8 cellular contexts compared by ENCODE assay signal in genomic region chr7:133854739-133855138, GRCh38.
A peak's percentile ranks its signal among the peaks of the same experiment; 100 is the strongest.
DNase-seq lines count a peak whose midpoint lies in the region; ATAC-seq and TF ChIP-seq lines count a peak whose summit lies in the region.

No MANE protein-coding gene starts in this region.

- H3K27ac Mint-ChIP-seq in brain, result peak overlapping the region in 4 of 5 experiments; percentile 41 to 90 (median 75)
- peak overlapping the region in 2 of 3 experiments; percentile 11 to 61 for H3K27ac Mint-ChIP-seq in nephron

- TF ChIP-seq CTCF in 22Rv1 (IDR thresholded peaks at IDR 0.05) (peak; percentile 36; the same call in 1 of the 2 replicates), GM10266 (IDR thresholded peaks at IDR 0.05; ENCODE audit: control insufficient read depth, insufficient read depth, low read depth, missing control alignments) (peak; percentile 36), brain (conservative IDR thresholded peaks at IDR 0.05) (peak; percentile 40 to 62), nephron (IDR thresholded peaks at IDR 0.05; ENCODE audit: unreplicated experiment in 3 of 3) (peak; percentile 28 to 41 (median 32))

- ATAC-seq in GM21526 (IDR thresholded peaks at IDR 0.05; ENCODE audit: low FRiP score, unreplicated experiment) (no peak), HG03442 (IDR thresholded peaks at IDR 0.05; ENCODE audit: unreplicated experiment) (no peak)

- H3K4me3 Mint-ChIP-seq in brain (no peak overlapping the region), nephron (no peak overlapping the region)

- DNase-seq in GM10266 (ENCODE audit: extremely low spot score), result peak; percentile 17
- DNase-seq in NCI-H2227 (lab: John Stamatoyannopoulos, UW; ENCODE audit: unreplicated experiment), result peak; percentile 50
- DNase-seq in activated CD4-positive, alpha-beta T cell treated with anti-CD3 and anti-CD28 coated beads, Interleukin-2, amount 50 U/mL, for 4 hours, result no peak

- H3K9me3 Mint-ChIP-seq in brain (peaks cover 0 to 8% (median 3%) of the 10 kb centered on the region in 5 experiments), nephron (no peaks in the 10 kb centered on the region)

- peaks cover 44% of the 10 kb centered on the region for H3K4me1 Mint-ChIP-seq in brain
- H3K4me1 Mint-ChIP-seq in nephron, result peaks cover 20% of the 10 kb centered on the region

- H3K27me3 Mint-ChIP-seq in brain (no peaks in the 10 kb centered on the region), nephron (ENCODE audit: low read depth) (no peaks in the 10 kb centered on the region)

- peaks cover 12% of the 10 kb centered on the region for H3K36me3 Mint-ChIP-seq in brain
- no peaks in the 10 kb centered on the region for H3K36me3 Mint-ChIP-seq in nephron (ENCODE audit: low read depth)

- no peak overlapping the region for H3K27ac ChIP-seq in 22Rv1

Comparison
In these comparisons a context has a peak if more than half of its experiments do, and no peak if none do; other contexts are left out.
1. DNase-seq: peak in GM10266 (single experiment) and NCI-H2227 (single experiment); none in activated CD4-positive, alpha-beta T cell treated with anti-CD3 and anti-CD28 coated beads, Interleukin-2, amount 50 U/mL, for 4 hours (0 of 2).
2. Peak in every context shown above with its lines, with median percentiles within 50 percentile points of each other: CTCF ChIP-seq.